26 cellular contexts compared by ENCODE assay signal in the genomic region with DNA sequence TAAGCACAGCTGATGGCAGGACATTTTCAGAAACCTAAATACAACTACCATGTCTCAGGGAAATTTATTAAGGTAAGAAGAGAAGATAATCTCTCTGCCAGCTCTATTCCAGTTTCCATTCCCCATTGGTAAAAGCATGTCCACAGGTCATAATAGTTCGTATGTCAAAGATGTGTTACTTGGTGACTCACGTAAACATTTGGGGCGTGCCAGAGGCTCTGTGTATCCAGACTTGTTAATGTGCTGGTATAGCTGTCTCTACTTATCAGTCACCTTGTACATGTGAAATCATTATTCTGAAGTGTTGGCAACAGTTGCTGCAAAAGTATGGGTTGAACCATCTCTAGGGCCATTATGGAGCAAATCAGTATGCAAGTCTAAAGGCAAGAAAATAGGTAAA.
"Had no signal": no experiment of that assay in that cellular context is flagged by ENCODE, and none has a peak within 500 bp of the region (broad histone marks: within the 10 kb centered on the region; RNA-seq: fewer than 3 reads in every experiment).

No MANE protein-coding gene starts in this region.

- H3K4me1 ChIP-seq: ascending aorta, body of pancreas had no signal

- H3K27ac ChIP-seq: ascending aorta, body of pancreas, KMS-11, SK-N-MC had no signal

- H3K9ac ChIP-seq: KMS-11 had no signal

- DNase-seq: activated B cell treated with CpG ODN at 0.5 μM for 24 hours; activated CD4-positive, alpha-beta T cell treated with anti-CD3 and anti-CD28 coated beads for 1 hour; activated CD4-positive, alpha-beta T cell treated with anti-CD3 and anti-CD28 coated beads, Interleukin-2, amount 10 ng/mL, durations not matched to agents 24 days and 14 days; activated CD4-positive, alpha-beta T cell treated with anti-CD3 and anti-CD28 coated beads, Interleukin-2, amount 50 U/mL, for 48 hours; activated CD8-positive, alpha-beta memory T cell treated with anti-CD3 and anti-CD28 coated beads, Interleukin-2, amount 10 ng/mL, durations not matched to agents 7 days and 5 days; activated effector memory CD4-positive, alpha-beta T cell treated with anti-CD3 and anti-CD28 coated beads, Interleukin-2, amount 50 U/mL, for 16 hours; activated naive CD4-positive, alpha-beta T cell treated with Interleukin-2 at 50 U/mL for 16 hours; activated naive CD8-positive, alpha-beta T cell treated with anti-CD3 and anti-CD28 coated beads, Interleukin-2, amount 50 U/mL, for 24 hours; activated T-cell treated with anti-CD3 and anti-CD28 coated beads, Interleukin-2, amount 50 U/mL, for 4 hours; amniotic stem cell; body of pancreas; NCI-H146; NCI-H187 treated with DMSO at 0.1 percent for 48 hours; NCI-H2081 treated with DMSO at 0.1 percent for 48 hours; NCI-H2171 treated with DMSO at 0.1 percent for 48 hours; NCI-H226; NCI-H524; T-cell; T-helper 2 cell; T1000 had no signal

- H3K4me2 ChIP-seq: KMS-11 had no signal

- FAIRE-seq: RCC 7860, TTC549 had no signal

- ATAC-seq: activated CD8-positive, alpha-beta memory T cell treated with anti-CD3 and anti-CD28 coated beads, Interleukin-2, amount 10 ng/mL, durations not matched to agents 7 days and 5 days; activated naive CD4-positive, alpha-beta T cell treated with anti-CD3 and anti-CD28 coated beads, Interleukin-2, amount 50 U/mL, for 72 hours; activated naive CD8-positive, alpha-beta T cell treated with anti-CD3 and anti-CD28 coated beads, Interleukin-2, amount 50 U/mL, for 24 hours; activated T-cell treated with anti-CD3 and anti-CD28 coated beads, Interleukin-2, amount 50 U/mL, for 4 hours; body of pancreas; T-cell had no signal

- H3K27me3 ChIP-seq: ascending aorta, body of pancreas had no signal

- H3K9me3 ChIP-seq: ascending aorta, body of pancreas had no signal

- H3K36me3 ChIP-seq: ascending aorta had no signal

- H3K4me3 ChIP-seq: ascending aorta, body of pancreas, SK-N-MC had no signal
